ENCODE assay signal across 8 cellular contexts in genomic region chr6:25279748-25280616, GRCh38. TPM values are rescaled to one million over a fixed set of nuclear protein-coding genes. Genes with fewer than 3 reads are reported as not detected.
DNase-seq lines count a peak whose midpoint lies in the region; ATAC-seq, FAIRE-seq and TF ChIP-seq lines count a peak whose summit lies in the region.

No MANE protein-coding gene starts in this region.

- no peak overlapping the region; the same call in 1 of the 2 replicates for H2BK15ac ChIP-seq in H1 (ENCODE audit: low read length)

- TF ChIP-seq POLR2A in H1 (IDR thresholded peaks at IDR 0.05; ENCODE audit: control extremely low read depth in 1 of 2, low read depth in 2 of 2, low read length in 2 of 2): 0 out of 3 replicates have a peak, but pooled peaks of 1 of the 2 experiments have one; percentile 34

- peaks cover 3 to 49% of the 10 kb centered on the region in 2 experiments; a peak in 3 of 4 replicates for H3K79me2 ChIP-seq in H1 (ENCODE audit: control insufficient read depth in 1 of 2, insufficient read depth in 2 of 2, low read length in 2 of 2)

- peaks cover 4% of the 10 kb centered on the region; the same call in 1 of the 2 replicates for H3K79me1 ChIP-seq in H1 (ENCODE audit: low read depth, low read length)

- peak overlapping the region; percentile 25 for H2BK120ac ChIP-seq in H1 (replicated peaks; ENCODE audit: low read depth, low read length)

- no peaks in the 10 kb centered on the region for H3K9me3 ChIP-seq in ES-I3 (ENCODE audit: control insufficient read depth, insufficient read depth, low read length)
- H3K9me3 ChIP-seq in H1 (ENCODE audit: insufficient read depth in 2 of 2, low read depth in 1 of 2, low read length in 1 of 2): no peaks in the 10 kb centered on the region
- no peaks in the 10 kb centered on the region for H3K9me3 ChIP-seq in muscle layer of duodenum (ENCODE audit: control insufficient read depth in 1 of 2, low read length in 2 of 2)
- no peaks in the 10 kb centered on the region for H3K9me3 ChIP-seq in upper lobe of right lung

- 0 out of 2 replicates have a peak overlapping the region, but pooled peaks have one; percentile 1 for H2AFZ ChIP-seq in H1 (ENCODE audit: low read length)

- WGBS in H1 (ENCODE audit: extremely low coverage in 1 of 2, insufficient coverage in 1 of 2, insufficient read length in 1 of 2, insufficient replicate concordance in 2 of 2, low coverage in 1 of 2, low lambda C conversion rate in 2 of 2, missing lambda C conversion rate in 1 of 2), 2 experiments: 1% methylated on average over 38 of the region's 38 CpGs; no CpG with 5 or more reads in 1 of the 2 experiments

- no peak overlapping the region for H3K23ac ChIP-seq in H1 (ENCODE audit: insufficient read length)

- peaks cover 8% of the 10 kb centered on the region; the same call in 1 of the 2 replicates for H3K4me1 ChIP-seq in ES-I3 (ENCODE audit: insufficient read depth, low read length)
- H3K4me1 ChIP-seq in H1 (replicated peaks in 1 of 4; ENCODE audit: control insufficient read depth in 3 of 4, insufficient read depth in 4 of 4, low read length in 3 of 4): peaks cover 4 to 9% (median 6%) of the 10 kb centered on the region in 4 experiments; a peak in 6 of 7 replicates
- peaks cover 0 to 18% of the 10 kb centered on the region in 2 donors for H3K4me1 ChIP-seq in muscle layer of duodenum (ENCODE audit: control insufficient read depth in 1 of 2, insufficient read depth in 2 of 2, low read length in 2 of 2)
- peaks cover 25% of the 10 kb centered on the region for H3K4me1 ChIP-seq in upper lobe of right lung

- peak overlapping the region; percentile 90 to 99 for H3K4me2 ChIP-seq in H1 (ENCODE audit: insufficient read depth in 1 of 2, low read depth in 2 of 2, low read length in 2 of 2)

- peak; percentile 10 to 22 for DNase-seq in activated CD4-positive, alpha-beta T cell treated with anti-CD3 and anti-CD28 coated beads for 4 hours
- peak; percentile 49 to 87 for DNase-seq in H1 (ENCODE audit: low read depth in 1 of 2, low spot score in 2 of 2)
- peak; percentile 70 for DNase-seq in upper lobe of right lung

- no peaks in the 10 kb centered on the region for H4K20me1 ChIP-seq in H1 (replicated peaks in 1 of 2; ENCODE audit: control insufficient read depth in 1 of 2, insufficient read depth in 2 of 2, low read length in 2 of 2)

- peak; percentile 43 for ATAC-seq in HG03175 (IDR thresholded peaks at IDR 0.05; ENCODE audit: unreplicated experiment)
- ATAC-seq in upper lobe of right lung: peak; percentile 8
- no peak for ATAC-seq in GM21528 (IDR thresholded peaks at IDR 0.05; ENCODE audit: low FRiP score, unreplicated experiment)
- no peak for ATAC-seq in HG03095 (IDR thresholded peaks at IDR 0.05; ENCODE audit: unreplicated experiment)

- TF ChIP-seq CTCF in H1 (IDR thresholded peaks at IDR 0.05; ENCODE audit: control extremely low read depth in 1 of 3, insufficient read depth in 1 of 3, low read depth in 1 of 3, low read length in 3 of 3): no peak
- no peak for TF ChIP-seq CTCF in upper lobe of right lung (IDR thresholded peaks at IDR 0.05)

- H3K9ac ChIP-seq in ES-I3 (ENCODE audit: low read depth, low read length) (peak overlapping the region; percentile 85), H1 (replicated peaks in 1 of 4; ENCODE audit: extremely low read depth in 1 of 4, low read depth in 3 of 4, low read length in 3 of 4) (peak overlapping the region; percentile 52 to 74 (median 60))

- CTCF ChIA-PET in H1 (lab: Charles Lee; ENCODE audit: partially characterized antibody): interaction anchor here (0.6 to 3.1 kb wide), 25 partner anchors 8 to 325 kb away, joined by 3 to 38 read pairs (median 5); no protein-coding TSS in a partner anchor

- H3K27me3 ChIP-seq in H1 (replicated peaks in 1 of 4; ENCODE audit: control insufficient read depth in 3 of 4, extremely low read depth in 1 of 4, insufficient read depth in 3 of 4, low read length in 3 of 4): no peaks in the 10 kb centered on the region
- H3K27me3 ChIP-seq in muscle layer of duodenum (ENCODE audit: low read depth, low read length): no peaks in the 10 kb centered on the region
- no peaks in the 10 kb centered on the region for H3K27me3 ChIP-seq in upper lobe of right lung

- H3K18ac ChIP-seq in H1 (ENCODE audit: extremely low read depth, low read length): peak overlapping the region; percentile 12

- H3K4ac ChIP-seq in H1 (replicated peaks; ENCODE audit: insufficient read length, low read depth, low read length): peak overlapping the region; percentile 46

- peak overlapping the region; percentile 28; the same call in 1 of the 2 replicates for H3K27ac ChIP-seq in H1 (ENCODE audit: low read depth, low read length)
- peak overlapping the region; percentile 59 for H3K27ac ChIP-seq in muscle layer of duodenum (ENCODE audit: low read length)
- H3K27ac ChIP-seq in upper lobe of right lung: peak overlapping the region; percentile 79

- H2BK5ac ChIP-seq in H1 (ENCODE audit: low read depth, low read length): peak overlapping the region; percentile 29; the same call in 1 of the 2 replicates

- H4K5ac ChIP-seq in H1 (ENCODE audit: insufficient read length, low read depth, low read length): peak overlapping the region; percentile 87

- H4K91ac ChIP-seq in H1 (replicated peaks; ENCODE audit: insufficient read length, low read length): peak overlapping the region; percentile 63

- TF ChIP-seq EP300 in H1 (IDR thresholded peaks at IDR 0.05; ENCODE audit: borderline replicate concordance in 1 of 2, low read depth in 2 of 2, low read length in 2 of 2): no peak

- no peak for TF ChIP-seq RAD21 in H1 (IDR thresholded peaks at IDR 0.05 in 1 of 2, conservative IDR thresholded peaks at IDR 0.05 in 1 of 2; ENCODE audit: low read depth in 2 of 2, low read length in 2 of 2)

- H3K4me3 ChIP-seq in H1 (ENCODE audit: extremely low read depth in 1 of 4, insufficient read depth in 2 of 4, low read depth in 3 of 4, low read length in 4 of 4) (peak overlapping the region; percentile 91 to 95 (median 94)), muscle layer of duodenum (ENCODE audit: low read depth in 1 of 2, low read length in 2 of 2) (peak overlapping the region; percentile 83 to 86), upper lobe of right lung (peak overlapping the region; percentile 79)

- no peak for FAIRE-seq in H1 (lab: Jason Lieb, UNC)

- intact Hi-C loops in upper lobe of right lung (cut with DNase I): loop anchor here (5.0 kb wide), 1 partner anchor 207 kb away; no protein-coding TSS in a partner anchor

- no peak overlapping the region; the same call in 1 of the 2 replicates for H4K8ac ChIP-seq in H1 (ENCODE audit: extremely low read depth, insufficient read depth, low read length)

- no peak overlapping the region for H2AK5ac ChIP-seq in H1 (ENCODE audit: low read depth, low read length)

- peak overlapping the region; percentile 51 for H3K56ac ChIP-seq in H1 (replicated peaks; ENCODE audit: insufficient read length, low read depth, low read length)

- POLR2A ChIA-PET in H1 (lab: Charles Lee; ENCODE audit: partially characterized antibody): interaction anchor here (0.7 to 2.8 kb wide), 12 partner anchors 8 to 272 kb away, joined by 3 to 10 read pairs (median 3); no protein-coding TSS in a partner anchor

- H3K14ac ChIP-seq in H1 (ENCODE audit: insufficient read length): peak overlapping the region; percentile 16

- H3K36me3 ChIP-seq in ES-I3 (ENCODE audit: insufficient read depth, low read length) (no peaks in the 10 kb centered on the region), H1 (ENCODE audit: control insufficient read depth in 2 of 4, insufficient read depth in 4 of 4, low read length in 3 of 4) (peaks cover 0 to 1% (median 0%) of the 10 kb centered on the region in 4 experiments; a peak in 2 of 8 replicates), muscle layer of duodenum (ENCODE audit: control insufficient read depth in 1 of 2, insufficient read depth in 2 of 2, low read length in 2 of 2) (no peaks in the 10 kb centered on the region), upper lobe of right lung (no peaks in the 10 kb centered on the region)

- no peak overlapping the region for H2BK12ac ChIP-seq in H1 (ENCODE audit: low read depth, low read length)

- H3K23me2 ChIP-seq in H1 (ENCODE audit: low read depth, low read length): peaks cover 11% of the 10 kb centered on the region

- H2BK20ac ChIP-seq in H1 (ENCODE audit: low read length): no peak overlapping the region

TF ChIP-seq in H1, 55 proteins besides CTCF, POLR2A, EP300 and RAD21 (continues in another document):
- TF ChIP-seq MAX (IDR thresholded peaks at IDR 0.05) (peak; percentile 77), YY1 (IDR thresholded peaks at IDR 0.05; ENCODE audit: low read depth, low read length) (no peak), PHF8 (conservative IDR thresholded peaks at IDR 0.05; ENCODE audit: low read depth, low read length) (0 out of 2 replicates have a peak, but pooled peaks have one; percentile 20), KDM5A (IDR thresholded peaks at IDR 0.05; ENCODE audit: low read length) (no peak), SIN3A (conservative IDR thresholded peaks at IDR 0.05 in 1 of 2, IDR thresholded peaks at IDR 0.05 in 1 of 2; ENCODE audit: low read depth in 1 of 2, low read length in 2 of 2) (peak; percentile 61 to 81; a peak in 3 of 4 replicates), TBP (IDR thresholded peaks at IDR 0.05; ENCODE audit: low read depth, low read length) (0 out of 2 replicates have a peak, but pooled peaks have one; percentile 11), CREB1 (IDR thresholded peaks at IDR 0.05) (peak; percentile 47), USF2 (IDR thresholded peaks at IDR 0.05; ENCODE audit: low read length) (peak; percentile 13; the same call in 1 of the 2 replicates)

RNA-seq across cellular contexts. Expression of gene CARMIL1, which starts 0.8 kb away (rescaled TPM):
- 39.0 and 40.4 TPM in 2 replicates for total RNA-seq in H1 (2021; fragmentation: NEBNext Ultra II Directional; extraction: Animal tissue kit (Norgen Biotek cat#: 25700))
- polyA plus RNA-seq in H1 (2011; rRNA removed): 10.7 and 20.3 TPM in 2 replicates
- polyA plus RNA-seq in H1 (2011; cell fraction: cytosol; rRNA removed): 16.5 TPM
- 9.9 TPM for polyA plus RNA-seq in H1 (2011; cell fraction: nucleus; rRNA removed)
- 19.1 to 39.0 TPM (median 24.0 TPM) in 4 replicates for polyA plus RNA-seq in H1 (2012, experiment 1 of 2)
- 4.7 TPM for polyA plus RNA-seq in H1 (2012, experiment 2 of 2)
- polyA plus RNA-seq in H1 (2013, experiment 1 of 2): 22.8 TPM
- 22.6 TPM for polyA plus RNA-seq in H1 (2013, experiment 2 of 2)
- 25.0 and 40.8 TPM in 2 replicates for polyA minus RNA-seq in H1 (2011; rRNA and poly(A)+ RNA removed)
- 23.8 TPM for polyA minus RNA-seq in H1 (2011; cell fraction: cytosol; rRNA and poly(A)+ RNA removed)
- polyA minus RNA-seq in H1 (2011; cell fraction: nucleus; rRNA and poly(A)+ RNA removed): 34.7 TPM
- total RNA-seq in upper lobe of right lung: 37.6 TPM

Comparison
In these comparisons a context has a peak if more than half of its experiments do, and no peak if none do; other contexts are left out.
1. ATAC-seq: peak in HG03175 (single experiment) and upper lobe of right lung (single experiment); none in GM21528 (single experiment) and HG03095 (single experiment).
2. DNase-seq: peak in every context shown above with its lines; median percentile 70 in upper lobe of right lung; 68 in H1; 16 in activated CD4-positive, alpha-beta T cell treated with anti-CD3 and anti-CD28 coated beads for 4 hours.
3. H3K27ac ChIP-seq: peak in every context shown above with its lines; median percentile 79 in upper lobe of right lung; 59 in muscle layer of duodenum; 28 in H1.
4. Peak in every context shown above with its lines, with median percentiles within 50 percentile points of each other: H3K4me3 ChIP-seq.